ENCODE assay signal across 13 cellular contexts in genomic region chr3:73499787-73500186, GRCh38.
DNase-seq lines count a peak whose midpoint lies in the region; ATAC-seq lines count a peak whose summit lies in the region.
"Had no signal": no experiment of that assay in that cellular context is flagged by ENCODE, and none has a peak within 500 bp of the region (broad histone marks: within the 10 kb centered on the region; RNA-seq: fewer than 3 reads in every experiment).

No MANE protein-coding gene starts in this region.

- peak; percentile 5 for DNase-seq in H4 (ENCODE audit: low spot score)
- peak; percentile 25 for DNase-seq in kidney tubule cell (ENCODE audit: low spot score)
- DNase-seq in middle frontal gyrus (ENCODE audit: extremely low spot score, low spot score): no peak
- DNase-seq in activated gamma-delta T cell treated with Interleukin-2 at 50 U/mL for 16 hours: no peak
- no peak for DNase-seq in medulla oblongata (ENCODE audit: extremely low spot score)
- DNase-seq in NCI-H2081 treated with DMSO at 0.1 percent for 48 hours (lab: John Stamatoyannopoulos, UW): no peak
- DNase-seq: activated CD8-positive, alpha-beta memory T cell treated with anti-CD3 and anti-CD28 coated beads, Interleukin-2, amount 10 ng/mL, durations not matched to agents 7 days and 5 days; CD4-positive, alpha-beta memory T cell; NCI-H146; ovary; upper lobe of left lung had no signal

- peak; percentile 52 for ATAC-seq in GM18868 (IDR thresholded peaks at IDR 0.05; ENCODE audit: unreplicated experiment)
- ATAC-seq in HG03442 (IDR thresholded peaks at IDR 0.05; ENCODE audit: unreplicated experiment): peak; percentile 72
- ATAC-seq: activated CD8-positive, alpha-beta memory T cell treated with anti-CD3 and anti-CD28 coated beads, Interleukin-2, amount 10 ng/mL, durations not matched to agents 7 days and 5 days had no signal

Comparison
In these comparisons a context has a peak if more than half of its experiments do, and no peak if none do; other contexts are left out.
1. DNase-seq: peak in H4 (single experiment) and kidney tubule cell (single experiment); none in middle frontal gyrus (single experiment), activated gamma-delta T cell treated with Interleukin-2 at 50 U/mL for 16 hours (single experiment), medulla oblongata (single experiment) and NCI-H2081 treated with DMSO at 0.1 percent for 48 hours (single experiment).